In the genomic region with DNA sequence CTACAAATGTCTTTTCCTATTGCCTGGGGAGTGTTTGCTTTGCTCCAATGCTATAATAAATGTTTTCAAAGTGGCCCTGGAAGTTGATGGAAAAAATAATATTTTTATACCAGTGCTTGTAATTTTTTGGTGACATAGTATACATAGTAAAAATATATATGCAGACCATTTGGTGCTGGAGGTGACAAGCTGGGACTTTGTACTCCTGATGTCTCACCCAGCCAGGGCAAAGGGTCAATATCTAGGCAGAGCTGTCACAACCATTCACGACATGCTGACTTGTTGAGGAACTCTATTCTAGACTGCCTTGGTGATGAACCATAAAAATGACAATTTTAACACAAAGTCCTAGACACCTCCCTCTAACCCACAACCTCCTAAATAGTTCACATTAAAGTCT, we compare ENCODE assay signal across 34 cellular contexts.
"Had no signal": no experiment of that assay in that cellular context is flagged by ENCODE, and none has a peak within 500 bp of the region (broad histone marks: within the 10 kb centered on the region; RNA-seq: fewer than 3 reads in every experiment).

No MANE protein-coding gene starts in this region.

- H3K4me1 Mint-ChIP-seq: activated B cell treated with CpG ODN at 0.5 μM for 24 hours; activated naive CD4-positive, alpha-beta T cell treated with anti-CD3 and anti-CD28 coated beads, Interleukin-2, amount 50 U/mL, for 24 hours; activated naive CD8-positive, alpha-beta T cell treated with anti-CD3 and anti-CD28 coated beads for 36 hours; activated naive CD8-positive, alpha-beta T cell treated with anti-CD3 and anti-CD28 coated beads, Interleukin-2, amount 50 U/mL, for 24 hours; T-cell had no signal

- H3K36me3 ChIP-seq: adrenal gland, esophagus muscularis mucosa, gastrocnemius medialis, WERI-Rb-1 had no signal

- H3K9me3 ChIP-seq: adrenal gland, body of pancreas, esophagus muscularis mucosa, gastrocnemius medialis had no signal

- FAIRE-seq: colon had no signal

- H3K4me1 ChIP-seq: gastrocnemius medialis had no signal

- H3K27me3 Mint-ChIP-seq: activated B cell treated with CpG ODN at 0.5 μM for 24 hours; activated CD8-positive, alpha-beta T cell treated with anti-CD3 and anti-CD28 coated beads for 36 hours; activated naive CD4-positive, alpha-beta T cell treated with anti-CD3 and anti-CD28 coated beads, Interleukin-2, amount 50 U/mL, for 24 hours; activated naive CD8-positive, alpha-beta T cell treated with anti-CD3 and anti-CD28 coated beads for 36 hours; activated naive CD8-positive, alpha-beta T cell treated with anti-CD3 and anti-CD28 coated beads, Interleukin-2, amount 50 U/mL, for 24 hours; effector memory CD8-positive, alpha-beta T cell; T-cell had no signal

- H3K27ac ChIP-seq: adrenal gland, esophagus muscularis mucosa, foreskin keratinocyte, gastrocnemius medialis, WERI-Rb-1 had no signal

- H3K36me3 Mint-ChIP-seq: activated naive CD4-positive, alpha-beta T cell treated with anti-CD3 and anti-CD28 coated beads, Interleukin-2, amount 50 U/mL, for 24 hours; activated naive CD8-positive, alpha-beta T cell treated with anti-CD3 and anti-CD28 coated beads for 36 hours; T-cell had no signal

- ATAC-seq: activated CD4-positive, CD25-positive, alpha-beta regulatory T cell treated with anti-CD3 and anti-CD28 coated beads, Interleukin-2, amount 50 U/mL, for 24 hours; activated CD8-positive, alpha-beta T cell treated with anti-CD3 and anti-CD28 coated beads for 36 hours; activated naive CD8-positive, alpha-beta T cell treated with anti-CD3 and anti-CD28 coated beads, Interleukin-2, amount 50 U/mL, for 24 hours; effector memory CD8-positive, alpha-beta T cell; foreskin keratinocyte; gastrocnemius medialis; T-cell had no signal

- H3K27ac Mint-ChIP-seq: activated B cell treated with CpG ODN at 0.5 μM for 24 hours; activated CD8-positive, alpha-beta T cell treated with anti-CD3 and anti-CD28 coated beads for 36 hours; activated naive CD4-positive, alpha-beta T cell treated with anti-CD3 and anti-CD28 coated beads for 36 hours; activated naive CD4-positive, alpha-beta T cell treated with anti-CD3 and anti-CD28 coated beads, Interleukin-2, amount 50 U/mL, for 24 hours; activated naive CD8-positive, alpha-beta T cell treated with anti-CD3 and anti-CD28 coated beads for 36 hours; activated naive CD8-positive, alpha-beta T cell treated with anti-CD3 and anti-CD28 coated beads, Interleukin-2, amount 50 U/mL, for 24 hours; activated T-helper 1 cell treated with anti-CD3 and anti-CD28 coated beads, Interleukin-12 subunit alpha, Interleukin-12 subunit beta, Interleukin-2, Interleukin-4 antibody, amounts not matched to agents 30 ng/mL and 10 ng/mL and 1 ng/mL, durations not matched to agents 14 hours and 24 hours and 36 hours; activated T-helper 2 cell treated with anti-CD3 and anti-CD28 coated beads, Interferon-gamma antibody, Interleukin-2, Interleukin-4, amounts not matched to agents 10 μg/mL and 5 μg/mL and 100 μg/mL, durations not matched to agents 14 hours and 24 hours and 36 hours; effector memory CD8-positive, alpha-beta T cell; T-cell; T-helper 1 cell treated with Interleukin-12 subunit alpha and Interleukin-12 subunit beta and Interleukin-4 antibody, amounts not matched to agents 30 μg/mL and 1 μg/mL, for 36 hours; T-helper 2 cell treated with Interferon-gamma antibody and Interleukin-4, amounts not matched to agents 5 μg/mL and 100 μg/mL, for 36 hours had no signal

- H3K9me3 Mint-ChIP-seq: activated B cell treated with CpG ODN at 0.5 μM for 24 hours; activated CD8-positive, alpha-beta T cell treated with anti-CD3 and anti-CD28 coated beads for 36 hours; activated naive CD4-positive, alpha-beta T cell treated with anti-CD3 and anti-CD28 coated beads for 36 hours; activated naive CD4-positive, alpha-beta T cell treated with anti-CD3 and anti-CD28 coated beads, Interleukin-2, amount 50 U/mL, for 24 hours; activated naive CD8-positive, alpha-beta T cell treated with anti-CD3 and anti-CD28 coated beads for 36 hours; activated naive CD8-positive, alpha-beta T cell treated with anti-CD3 and anti-CD28 coated beads, Interleukin-2, amount 50 U/mL, for 24 hours; activated T-helper 1 cell treated with anti-CD3 and anti-CD28 coated beads, Interleukin-12 subunit alpha, Interleukin-12 subunit beta, Interleukin-2, Interleukin-4 antibody, amounts not matched to agents 30 ng/mL and 10 ng/mL and 1 ng/mL, durations not matched to agents 14 hours and 24 hours and 36 hours; activated T-helper 2 cell treated with anti-CD3 and anti-CD28 coated beads, Interferon-gamma antibody, Interleukin-2, Interleukin-4, amounts not matched to agents 10 μg/mL and 5 μg/mL and 100 μg/mL, durations not matched to agents 14 hours and 24 hours and 36 hours; effector memory CD8-positive, alpha-beta T cell; T-cell; T-helper 1 cell treated with Interleukin-12 subunit alpha and Interleukin-12 subunit beta and Interleukin-4 antibody, amounts not matched to agents 30 μg/mL and 1 μg/mL, for 36 hours; T-helper 2 cell treated with Interferon-gamma antibody and Interleukin-4, amounts not matched to agents 5 μg/mL and 100 μg/mL, for 36 hours had no signal

- H3K4me3 Mint-ChIP-seq: activated B cell treated with CpG ODN at 0.5 μM for 24 hours; activated CD8-positive, alpha-beta T cell treated with anti-CD3 and anti-CD28 coated beads for 36 hours; activated naive CD4-positive, alpha-beta T cell treated with anti-CD3 and anti-CD28 coated beads for 36 hours; activated naive CD4-positive, alpha-beta T cell treated with anti-CD3 and anti-CD28 coated beads, Interleukin-2, amount 50 U/mL, for 24 hours; activated naive CD8-positive, alpha-beta T cell treated with anti-CD3 and anti-CD28 coated beads for 36 hours; activated naive CD8-positive, alpha-beta T cell treated with anti-CD3 and anti-CD28 coated beads, Interleukin-2, amount 50 U/mL, for 24 hours; activated T-helper 1 cell treated with anti-CD3 and anti-CD28 coated beads, Interleukin-12 subunit alpha, Interleukin-12 subunit beta, Interleukin-2, Interleukin-4 antibody, amounts not matched to agents 30 ng/mL and 10 ng/mL and 1 ng/mL, durations not matched to agents 14 hours and 24 hours and 36 hours; effector memory CD8-positive, alpha-beta T cell; T-cell; T-helper 1 cell treated with Interleukin-12 subunit alpha and Interleukin-12 subunit beta and Interleukin-4 antibody, amounts not matched to agents 30 μg/mL and 1 μg/mL, for 36 hours; T-helper 2 cell treated with Interferon-gamma antibody and Interleukin-4, amounts not matched to agents 5 μg/mL and 100 μg/mL, for 36 hours had no signal

- H3K4me3 ChIP-seq: adrenal gland, body of pancreas, esophagus muscularis mucosa, gastrocnemius medialis had no signal

- DNase-seq: activated B cell treated with CpG ODN at 0.5 μM for 24 hours; activated CD4-positive, alpha-beta T cell treated with anti-CD3 and anti-CD28 coated beads for 48 hours; activated CD4-positive, alpha-beta T cell treated with anti-CD3 and anti-CD28 coated beads, Interleukin-2, amount 50 U/mL, for 1 hour; activated CD4-positive, alpha-beta T cell treated with anti-CD3 and anti-CD28 coated beads, Interleukin-2, amount 50 U/mL, for 48 hours; activated CD8-positive, alpha-beta memory T cell treated with anti-CD3 and anti-CD28 coated beads for 24 hours; activated CD8-positive, alpha-beta T cell treated with anti-CD3 and anti-CD28 coated beads for 36 hours; activated effector memory CD4-positive, alpha-beta T cell treated with anti-CD3 and anti-CD28 coated beads, Interleukin-2, amount 50 U/mL, for 16 hours; activated naive CD4-positive, alpha-beta T cell treated with anti-CD3 and anti-CD28 coated beads for 36 hours; activated naive CD8-positive, alpha-beta T cell treated with anti-CD3 and anti-CD28 coated beads for 36 hours; activated naive CD8-positive, alpha-beta T cell treated with anti-CD3 and anti-CD28 coated beads, Interleukin-2, amount 50 U/mL, for 24 hours; activated T-cell treated with anti-CD3 and anti-CD28 coated beads, Interleukin-2, amount 50 U/mL, for 48 hours; adrenal gland; amygdala; aorta; cortex of kidney; dermis blood vessel endothelial cell; effector CD4-positive, alpha-beta T cell; effector memory CD8-positive, alpha-beta T cell; erythroblast; foreskin keratinocyte; gastrocnemius medialis; glutamatergic neuron; T-cell; T1000; WERI-Rb-1 had no signal

- H3K27me3 ChIP-seq: adrenal gland, body of pancreas, esophagus muscularis mucosa, foreskin keratinocyte, gastrocnemius medialis had no signal
